ENCODE assay signal across 18 cellular contexts in genomic region chr3:180930526-180930925, GRCh38.
"Had no signal": no experiment of that assay in that cellular context is flagged by ENCODE, and none has a peak within 500 bp of the region (broad histone marks: within the 10 kb centered on the region; RNA-seq: fewer than 3 reads in every experiment).

No MANE protein-coding gene starts in this region.

- H3K4me2 ChIP-seq: hepatocyte had no signal

- FAIRE-seq: endothelial cell of umbilical vein, TTC549 had no signal

- H3K27ac ChIP-seq: coronary artery, esophagus squamous epithelium, hepatocyte, tibial nerve had no signal

- ATAC-seq: activated naive CD4-positive, alpha-beta T cell treated with anti-CD3 and anti-CD28 coated beads, Interleukin-2, amount 50 U/mL, for 72 hours; left lobe of liver; stimulated activated memory B cell treated with anti-CD40 and anti-IgM and Interleukin-4, amounts not matched to agents 10 μg/mL and 1 μg/mL and 100 μg/mL, for 72 hours had no signal

- H3K9me3 Mint-ChIP-seq: activated B cell treated with CpG ODN at 0.5 μM for 24 hours; activated CD4-positive, alpha-beta T cell treated with anti-CD3 and anti-CD28 coated beads, Interleukin-2, amount 10 ng/mL, durations not matched to agents 7 days and 5 days; activated naive CD4-positive, alpha-beta T cell treated with anti-CD3 and anti-CD28 coated beads, Interleukin-2, amount 50 U/mL, for 72 hours; stimulated activated memory B cell treated with anti-CD40 and anti-IgM and Interleukin-4, amounts not matched to agents 10 μg/mL and 1 μg/mL and 100 μg/mL, for 72 hours had no signal

- H3K4me3 ChIP-seq: coronary artery, esophagus squamous epithelium, hepatocyte, tibial nerve had no signal

- H3K9me3 ChIP-seq: esophagus squamous epithelium had no signal

- DNase-seq: activated B cell treated with CpG ODN at 0.5 μM for 24 hours; activated CD4-positive, alpha-beta T cell treated with anti-CD3 and anti-CD28 coated beads, Interleukin-2, amount 10 ng/mL, durations not matched to agents 7 days and 5 days; central memory CD4-positive, alpha-beta T cell; esophagus squamous epithelium; islet precursor cell; occipital lobe; stimulated activated CD4-positive, alpha-beta T cell treated with anti-CD3 and anti-CD28 coated beads, Interleukin-2, amount 100 ng/mL, for 48 hours; substantia nigra; T-helper 2 cell had no signal

- H3K4me3 Mint-ChIP-seq: activated B cell treated with CpG ODN at 0.5 μM for 24 hours; activated CD4-positive, alpha-beta T cell treated with anti-CD3 and anti-CD28 coated beads, Interleukin-2, amount 10 ng/mL, durations not matched to agents 7 days and 5 days; brain; stimulated activated memory B cell treated with anti-CD40 and anti-IgM and Interleukin-4, amounts not matched to agents 10 μg/mL and 1 μg/mL and 100 μg/mL, for 72 hours had no signal

- H3K27me3 Mint-ChIP-seq: activated B cell treated with CpG ODN at 0.5 μM for 24 hours; activated CD4-positive, alpha-beta T cell treated with anti-CD3 and anti-CD28 coated beads, Interleukin-2, amount 10 ng/mL, durations not matched to agents 7 days and 5 days; brain; stimulated activated memory B cell treated with anti-CD40 and anti-IgM and Interleukin-4, amounts not matched to agents 10 μg/mL and 1 μg/mL and 100 μg/mL, for 72 hours had no signal

- H3K27ac Mint-ChIP-seq: activated B cell treated with CpG ODN at 0.5 μM for 24 hours; activated CD4-positive, alpha-beta T cell treated with anti-CD3 and anti-CD28 coated beads, Interleukin-2, amount 10 ng/mL, durations not matched to agents 7 days and 5 days; stimulated activated memory B cell treated with anti-CD40 and anti-IgM and Interleukin-4, amounts not matched to agents 10 μg/mL and 1 μg/mL and 100 μg/mL, for 72 hours had no signal
